1 cellular context compared by ENCODE assay signal in genomic region chr2:225889452-225889851, GRCh38.
TF ChIP-seq lines count a peak whose summit lies in the region.

No MANE protein-coding gene starts in this region.

TF ChIP-seq in HepG2, 621 proteins besides CTCF, POLR2A, EP300 and RAD21 (continued from another document and continues in another):
- TF ChIP-seq PAXIP1 (CRISPR knock-in tag; conservative IDR thresholded peaks at IDR 0.05): no peak
- TF ChIP-seq PRDM15 (CRISPR knock-in tag; IDR thresholded peaks at IDR 0.05): no peak
- no peak for TF ChIP-seq KDM3A (CRISPR knock-in tag; IDR thresholded peaks at IDR 0.05; ENCODE audit: low read depth)
- TF ChIP-seq ARID3A (IDR thresholded peaks at IDR 0.05; ENCODE audit: low read depth, low read length): peak; percentile 74; the same call in 1 of the 2 replicates
- no peak for TF ChIP-seq ZNF737 (CRISPR knock-in tag; IDR thresholded peaks at IDR 0.05; ENCODE audit: borderline replicate concordance)
- TF ChIP-seq ZNF775 (CRISPR knock-in tag; IDR thresholded peaks at IDR 0.05; ENCODE audit: borderline replicate concordance): no peak
- TF ChIP-seq GLMP (CRISPR knock-in tag; IDR thresholded peaks at IDR 0.05; ENCODE audit: borderline replicate concordance): no peak
- TF ChIP-seq LCORL (IDR thresholded peaks at IDR 0.05): 0 out of 2 replicates have a peak, but pooled peaks have one; percentile 16
- TF ChIP-seq LCORL (CRISPR knock-in tag; IDR thresholded peaks at IDR 0.05): no peak
- TF ChIP-seq SOX5 (CRISPR knock-in tag; IDR thresholded peaks at IDR 0.05; ENCODE audit: borderline replicate concordance): peak; percentile 20; the same call in 1 of the 2 replicates
- no peak for TF ChIP-seq ZNF607 (CRISPR knock-in tag; IDR thresholded peaks at IDR 0.05; ENCODE audit: borderline replicate concordance)
- TF ChIP-seq ARID2 (CRISPR knock-in tag; IDR thresholded peaks at IDR 0.05; ENCODE audit: borderline replicate concordance): no peak
- TF ChIP-seq TP53 (CRISPR knock-in tag; conservative IDR thresholded peaks at IDR 0.05): no peak
- peak; percentile 69 to 98; a peak in 3 of 4 replicates for TF ChIP-seq ATF4 (CRISPR knock-in tag; IDR thresholded peaks at IDR 0.05)
- TF ChIP-seq EHMT2 (IDR thresholded peaks at IDR 0.05; ENCODE audit: borderline replicate concordance, low read depth, low read length): 0 out of 2 replicates have a peak, but pooled peaks have one; percentile 51
- TF ChIP-seq ZNF512B (CRISPR knock-in tag; IDR thresholded peaks at IDR 0.05; ENCODE audit: borderline replicate concordance): no peak
- TF ChIP-seq ATM (IDR thresholded peaks at IDR 0.05; ENCODE audit: borderline replicate concordance): no peak; the same call in 1 of the 2 replicates
- TF ChIP-seq FOXA1 (IDR thresholded peaks at IDR 0.05): no peak
- no peak for TF ChIP-seq FOXA1 (CRISPR knock-in tag; IDR thresholded peaks at IDR 0.05)
- TF ChIP-seq SOX6 (IDR thresholded peaks at IDR 0.05): no peak
- no peak; the same call in 1 of the 2 replicates for TF ChIP-seq SOX6 (CRISPR knock-in tag; IDR thresholded peaks at IDR 0.05)
- TF ChIP-seq FOXK1 (CRISPR knock-in tag; IDR thresholded peaks at IDR 0.05; ENCODE audit: borderline replicate concordance, low read depth): 0 out of 2 replicates have a peak, but pooled peaks have one; percentile 31
- no peak for TF ChIP-seq SIX1 (CRISPR knock-in tag; IDR thresholded peaks at IDR 0.05; ENCODE audit: borderline replicate concordance)
- no peak for TF ChIP-seq SP2 (CRISPR knock-in tag; IDR thresholded peaks at IDR 0.05)
- no peak for TF ChIP-seq ZNF761 (CRISPR knock-in tag; conservative IDR thresholded peaks at IDR 0.05)
- TF ChIP-seq CEBPG (CRISPR knock-in tag; IDR thresholded peaks at IDR 0.05): peak; percentile 98
- peak in 1 of 2 experiments; percentile 40; a peak in 1 of 4 replicates for TF ChIP-seq KLF16 (CRISPR knock-in tag; IDR thresholded peaks at IDR 0.05)
- TF ChIP-seq XBP1 (CRISPR knock-in tag; IDR thresholded peaks at IDR 0.05): no peak
- no peak for TF ChIP-seq NFE2 (CRISPR knock-in tag; IDR thresholded peaks at IDR 0.05)
- TF ChIP-seq FOXA3 (CRISPR knock-in tag; IDR thresholded peaks at IDR 0.05): peak; percentile 35; the same call in 1 of the 2 replicates
- no peak for TF ChIP-seq AKAP8 (CRISPR knock-in tag; IDR thresholded peaks at IDR 0.05)
- TF ChIP-seq ZNF792 (CRISPR knock-in tag; IDR thresholded peaks at IDR 0.05): 0 out of 2 replicates have a peak, but pooled peaks have one; percentile 51
- peak; percentile 92 for TF ChIP-seq CEBPB (IDR thresholded peaks at IDR 0.05; ENCODE audit: borderline replicate concordance, low read depth, low read length)
- no peak for TF ChIP-seq FOXO4 (CRISPR knock-in tag; conservative IDR thresholded peaks at IDR 0.05)
- TF ChIP-seq ZNF326 (CRISPR knock-in tag; IDR thresholded peaks at IDR 0.05; ENCODE audit: borderline replicate concordance): no peak
- no peak for TF ChIP-seq KLF11 (CRISPR knock-in tag; IDR thresholded peaks at IDR 0.05)
